ENCODE assay signal across 7 cellular contexts in the genomic region with DNA sequence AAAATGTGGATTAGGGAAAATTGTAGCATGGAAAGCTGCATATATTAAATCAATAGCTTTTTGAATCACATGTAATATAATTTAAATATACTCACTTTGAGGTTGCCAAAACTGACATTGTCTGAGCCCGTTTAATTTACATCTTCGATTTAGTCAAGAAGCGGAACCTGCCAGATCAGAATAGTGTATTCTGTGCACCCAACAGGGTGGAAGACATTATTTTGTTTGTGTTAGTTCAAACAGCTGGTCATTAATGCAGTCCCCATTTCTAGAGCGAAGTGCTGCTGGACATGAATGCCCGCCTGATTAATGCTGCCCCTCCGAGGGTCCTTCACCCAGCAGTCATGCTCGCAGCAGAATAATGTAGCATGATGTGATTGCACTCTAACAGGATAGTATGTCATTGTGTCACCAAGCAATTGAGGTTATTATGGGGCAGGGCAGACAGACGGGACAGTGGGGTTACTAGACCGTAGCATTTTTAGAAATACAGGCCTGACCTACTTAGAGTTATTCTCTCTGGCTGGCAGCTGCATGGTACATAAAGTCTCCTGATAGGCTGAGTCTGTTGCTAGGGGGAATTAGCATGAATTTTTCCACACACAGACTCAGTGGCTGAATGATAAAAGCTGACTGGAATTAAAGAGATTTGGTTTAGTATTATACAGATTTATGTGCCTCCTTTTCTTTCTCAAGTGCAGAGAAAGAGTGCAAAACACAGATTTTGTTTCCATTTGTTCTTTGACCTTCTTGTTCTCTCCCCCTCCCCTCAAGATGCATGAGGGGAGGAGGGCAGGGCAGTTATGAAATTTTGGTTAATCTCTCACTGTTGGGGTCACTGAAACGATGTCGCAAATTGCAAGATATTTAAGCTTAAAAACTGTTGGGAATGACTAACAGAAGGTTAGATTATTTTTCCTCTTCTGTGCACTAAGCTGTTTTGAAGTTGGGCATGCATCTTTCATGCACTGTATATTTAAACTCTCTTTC.
DNase-seq lines count a peak whose midpoint lies in the region; TF ChIP-seq lines count a peak whose summit lies in the region.

No MANE protein-coding gene starts in this region.

- peaks cover 16 to 27% of the 10 kb centered on the region in 2 experiments; a peak in 3 of 4 replicates for H3K4me1 ChIP-seq in SK-N-SH (ENCODE audit: control insufficient read depth in 1 of 2, insufficient read depth in 2 of 2, low read depth in 1 of 2, low read length in 1 of 2)
- H3K4me1 ChIP-seq in thymus (ENCODE audit: control insufficient read depth, insufficient read depth, low read length), result peaks cover 35% of the 10 kb centered on the region
- no peaks in the 10 kb centered on the region for H3K4me1 ChIP-seq in CD4-positive, alpha-beta memory T cell (ENCODE audit: insufficient read depth, low read length)

- CTCF ChIA-PET in SK-N-SH (lab: Yijun Ruan, JAX), result interaction anchor here (0.8 to 6.2 kb wide), 7 partner anchors 9 to 1509 kb away, joined by 3 to 64 read pairs (median 3); partner anchors contain the start of gene SOX4
- CTCF ChIA-PET in CD4-positive, alpha-beta memory T cell (lab: Charles Lee; ENCODE audit: partially characterized antibody), result no interaction called here

- no peak for TF ChIP-seq CTCF in SK-N-SH (IDR thresholded peaks at IDR 0.05)

- no peaks in the 10 kb centered on the region for H3K79me2 ChIP-seq in SK-N-SH (ENCODE audit: insufficient read depth)

- H4K20me1 ChIP-seq in SK-N-SH (ENCODE audit: insufficient read depth), result no peaks in the 10 kb centered on the region

- H2AFZ ChIP-seq in SK-N-SH (ENCODE audit: low read depth), result no peak overlapping the region

- 0 out of 2 replicates have a peak overlapping the region, but pooled peaks have one; percentile 89 for H3K4me2 ChIP-seq in SK-N-SH

- H3K27me3 Mint-ChIP-seq in CD4-positive, alpha-beta memory T cell, result peaks cover 3 to 20% of the 10 kb centered on the region in 2 donors

- WGBS in SK-N-SH (ENCODE audit: low lambda C conversion rate), result 61% methylated on average over 11 of the region's 11 CpGs
- WGBS in thymus, result 76% methylated on average over 11 of the region's 11 CpGs

- H3K36me3 Mint-ChIP-seq in CD4-positive, alpha-beta memory T cell, result no peaks in the 10 kb centered on the region

- no peak overlapping the region for H3K4me3 Mint-ChIP-seq in CD4-positive, alpha-beta memory T cell

- DNase-seq in NCI-H1092 treated with DMSO at 0.1 percent for 48 hours (lab: John Stamatoyannopoulos, UW), result peak; percentile 96
- DNase-seq in SK-N-SH, result peak; percentile 62
- DNase-seq in hippocampal formation (lab: John Stamatoyannopoulos, UW), result peak; percentile 23 to 69
- DNase-seq in CD4-positive, alpha-beta memory T cell, result no peak
- no peak for DNase-seq in stimulated activated CD4-positive, alpha-beta T cell treated with anti-CD3 and anti-CD28 coated beads, Interleukin-2, amount 100 ng/mL, for 24 hours
- DNase-seq in activated effector memory CD4-positive, alpha-beta T cell treated with Interleukin-2 at 50 U/mL for 16 hours, result no peak

- H3K27me3 ChIP-seq in SK-N-SH (ENCODE audit: insufficient read depth) (no peaks in the 10 kb centered on the region), thymus (ENCODE audit: control insufficient read depth, insufficient read depth) (no peaks in the 10 kb centered on the region)
- no peaks in the 10 kb centered on the region for H3K27me3 ChIP-seq in CD4-positive, alpha-beta memory T cell (ENCODE audit: insufficient read depth, low read length)

- intact Hi-C loops in CD4-positive, alpha-beta memory T cell (cut with micrococcal nuclease), result no loop called here

- H3K4me1 Mint-ChIP-seq in CD4-positive, alpha-beta memory T cell, result peaks cover 0 to 5% (median 0%) of the 10 kb centered on the region in 4 donors

- peak; percentile 13; the same call in 1 of the 2 replicates for TF ChIP-seq RAD21 in SK-N-SH (IDR thresholded peaks at IDR 0.05; ENCODE audit: low read length)

- peak in 1 of 2 experiments; percentile 77; a peak in 2 of 4 replicates for TF ChIP-seq EP300 in SK-N-SH (IDR thresholded peaks at IDR 0.05; ENCODE audit: borderline replicate concordance in 1 of 2, low read depth in 1 of 2, low read length in 1 of 2)

- no peaks in the 10 kb centered on the region for H3K9me2 ChIP-seq in SK-N-SH

- H3K9me3 ChIP-seq in SK-N-SH (no peaks in the 10 kb centered on the region), thymus (ENCODE audit: control insufficient read depth) (peaks cover 1% of the 10 kb centered on the region)
- H3K9me3 ChIP-seq in CD4-positive, alpha-beta memory T cell (ENCODE audit: control insufficient read depth in 1 of 2, low read length in 2 of 2), result no peaks in the 10 kb centered on the region

- H3K9ac ChIP-seq in SK-N-SH, result no peak overlapping the region

- H3K36me3 ChIP-seq in SK-N-SH (replicated peaks in 1 of 2; ENCODE audit: control insufficient read depth in 1 of 2, insufficient read depth in 2 of 2, low read length in 1 of 2) (peaks cover 0 to 6% of the 10 kb centered on the region in 2 experiments), thymus (ENCODE audit: control insufficient read depth, insufficient read depth) (no peaks in the 10 kb centered on the region)
- no peaks in the 10 kb centered on the region for H3K36me3 ChIP-seq in CD4-positive, alpha-beta memory T cell (ENCODE audit: insufficient read depth, low read length)

- H3K9me3 Mint-ChIP-seq in CD4-positive, alpha-beta memory T cell, result peaks cover 0 to 6% (median 0%) of the 10 kb centered on the region in 8 donors

- peak overlapping the region in 1 of 2 experiments; percentile 99; a peak in 2 of 4 replicates for H3K27ac ChIP-seq in SK-N-SH (ENCODE audit: low read depth in 2 of 2, low read length in 1 of 2)
- peak overlapping the region; percentile 81 for H3K27ac ChIP-seq in thymus (ENCODE audit: low read depth)
- no peak overlapping the region for H3K27ac ChIP-seq in CD4-positive, alpha-beta memory T cell (ENCODE audit: low read depth, low read length)

- H3F3A ChIP-seq in SK-N-SH (replicated peaks; ENCODE audit: insufficient read depth), result peaks cover 7% of the 10 kb centered on the region

- POLR2A ChIA-PET in SK-N-SH (lab: Yijun Ruan, JAX), result interaction anchor here (0.7 to 6.0 kb wide), 8 partner anchors 145 to 1296 kb away, joined by 4 to 173 read pairs (median 14); partner anchors contain the start of gene SOX4
- POLR2A ChIA-PET in CD4-positive, alpha-beta memory T cell (lab: Charles Lee; ENCODE audit: partially characterized antibody), result no interaction called here

- H3K4me3 ChIP-seq in SK-N-SH (ENCODE audit: low read depth in 2 of 2, low read length in 1 of 2) (peak overlapping the region in 1 of 2 experiments; percentile 75; a peak in 2 of 4 replicates), thymus (ENCODE audit: low read length) (peak overlapping the region; percentile 67)
- H3K4me3 ChIP-seq in CD4-positive, alpha-beta memory T cell (ENCODE audit: low read length in 2 of 2), result no peak overlapping the region

- no peak overlapping the region for H3K27ac Mint-ChIP-seq in CD4-positive, alpha-beta memory T cell

TF ChIP-seq in SK-N-SH, 30 proteins besides CTCF, POLR2A, EP300 and RAD21:
- TF ChIP-seq IRF3 (IDR thresholded peaks at IDR 0.05; ENCODE audit: low read depth, low read length), result no peak
- no peak for TF ChIP-seq POLR2AphosphoS5 (IDR thresholded peaks at IDR 0.05; ENCODE audit: low read depth, low read length)
- peak; percentile 6; the same call in 1 of the 2 replicates for TF ChIP-seq SMC3 (IDR thresholded peaks at IDR 0.05; ENCODE audit: low read depth, low read length)
- no peak for TF ChIP-seq SIN3A (IDR thresholded peaks at IDR 0.05; ENCODE audit: borderline replicate concordance, low read depth, low read length)
- TF ChIP-seq, protein P1, sequence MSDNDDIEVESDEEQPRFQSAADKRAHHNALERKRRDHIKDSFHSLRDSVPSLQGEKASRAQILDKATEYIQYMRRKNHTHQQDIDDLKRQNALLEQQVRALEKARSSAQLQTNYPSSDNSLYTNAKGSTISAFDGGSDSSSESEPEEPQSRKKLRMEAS (IDR thresholded peaks at IDR 0.05; ENCODE audit: low read depth), result no peak
- no peak for TF ChIP-seq CHD2 (IDR thresholded peaks at IDR 0.05; ENCODE audit: low read length, partially characterized antibody)
- no peak for TF ChIP-seq EZH2phosphoT487 (IDR thresholded peaks at IDR 0.05; ENCODE audit: borderline replicate concordance, low read depth)
- peak; percentile 62 for TF ChIP-seq RCOR1 (IDR thresholded peaks at IDR 0.05; ENCODE audit: low read length)
- TF ChIP-seq FOXM1 (IDR thresholded peaks at IDR 0.05; ENCODE audit: low read depth), result no peak
- no peak for TF ChIP-seq GATA2 (CRISPR knock-in tag; IDR thresholded peaks at IDR 0.05)
- TF ChIP-seq MXI1 (IDR thresholded peaks at IDR 0.05; ENCODE audit: low read depth, low read length), result no peak; the same call in none of the 2 replicates
- TF ChIP-seq RFX5 (IDR thresholded peaks at IDR 0.05; ENCODE audit: low read length), result peak; percentile 98
TF ChIP-seq in SK-N-SH: peak in this region for 3.

Comparison
In these comparisons a context has a peak if more than half of its experiments do, and no peak if none do; other contexts are left out.
1. DNase-seq: peak in NCI-H1092 treated with DMSO at 0.1 percent for 48 hours (single experiment), SK-N-SH (single experiment) and hippocampal formation (2 of 2); none in CD4-positive, alpha-beta memory T cell (0 of 5), stimulated activated CD4-positive, alpha-beta T cell treated with anti-CD3 and anti-CD28 coated beads, Interleukin-2, amount 100 ng/mL, for 24 hours (0 of 2) and activated effector memory CD4-positive, alpha-beta T cell treated with Interleukin-2 at 50 U/mL for 16 hours (single experiment).